11 cellular contexts compared by ENCODE assay signal in genomic region chr17:180380-181212, GRCh38. TPM values are rescaled to one million over a fixed set of nuclear protein-coding genes. Genes with fewer than 3 reads are reported as not detected.
A peak's percentile ranks its signal among the peaks of the same experiment; 100 is the strongest.
DNase-seq lines count a peak whose midpoint lies in the region; ATAC-seq, FAIRE-seq and TF ChIP-seq lines count a peak whose summit lies in the region.
"Had no signal": no experiment of that assay in that cellular context is flagged by ENCODE, and none has a peak within 500 bp of the region (broad histone marks: within the 10 kb centered on the region; RNA-seq: fewer than 3 reads in every experiment).

No MANE protein-coding gene starts in this region.

- H2BK12ac ChIP-seq in H1 (ENCODE audit: low read depth, low read length), result no peak overlapping the region

- no peak overlapping the region for H3K4ac ChIP-seq in H1 (replicated peaks; ENCODE audit: insufficient read length, low read depth, low read length)

- peak overlapping the region; percentile 94; the same call in 1 of the 2 replicates for H4K8ac ChIP-seq in H1 (ENCODE audit: extremely low read depth, insufficient read depth, low read length)

- POLR2A ChIA-PET in H1 (lab: Charles Lee; ENCODE audit: partially characterized antibody), result interaction anchor here (1.7 kb wide), 1 partner anchor 19 kb away, joined by 6 read pairs; no protein-coding TSS in a partner anchor
- POLR2A ChIA-PET in HepG2 (lab: Yijun Ruan, JAX), result no interaction called here

- H2AK5ac ChIP-seq in H1 (ENCODE audit: low read depth, low read length), result no peak overlapping the region

- H3K14ac ChIP-seq in H1 (ENCODE audit: insufficient read length), result no peak overlapping the region

- intact Hi-C loops in HepG2 (cut with micrococcal nuclease; ENCODE audit: unreplicated experiment), result no loop called here

- H4K20me1 ChIP-seq in H1 (replicated peaks in 1 of 2; ENCODE audit: control insufficient read depth in 1 of 2, insufficient read depth in 2 of 2, low read length in 2 of 2), result no peaks in the 10 kb centered on the region
- H4K20me1 ChIP-seq in HepG2 (ENCODE audit: insufficient read depth, low read length), result no peaks in the 10 kb centered on the region

- H2BK5ac ChIP-seq in H1 (ENCODE audit: low read depth, low read length), result no peak overlapping the region

- FAIRE-seq in H1 (lab: Jason Lieb, UNC) (no peak), HepG2 (lab: Jason Lieb, UNC) (no peak)

- WGBS in H1 (ENCODE audit: extremely low coverage in 1 of 2, insufficient coverage in 1 of 2, insufficient read length in 1 of 2, insufficient replicate concordance in 2 of 2, low coverage in 1 of 2, low lambda C conversion rate in 2 of 2, missing lambda C conversion rate in 1 of 2), 2 experiments, result 7% methylated on average over 29 of the region's 109 CpGs; no CpG with 5 or more reads in 1 of the 2 experiments
- WGBS in HepG2 (ENCODE audit: low lambda C conversion rate), result 3% methylated on average over 5 of the region's 109 CpGs

- TF ChIP-seq POLR2A in H1 (IDR thresholded peaks at IDR 0.05; ENCODE audit: control extremely low read depth in 1 of 2, low read depth in 2 of 2, low read length in 2 of 2) (no peak), HepG2 (IDR thresholded peaks at IDR 0.05; ENCODE audit: insufficient read depth in 1 of 2, low read depth in 2 of 2, low read length in 2 of 2) (no peak)

- H3K79me1 ChIP-seq in H1 (ENCODE audit: low read depth, low read length), result no peaks in the 10 kb centered on the region

- H3K27ac ChIP-seq in H1 (ENCODE audit: low read depth, low read length), result no peak overlapping the region
- H3K27ac ChIP-seq in HepG2 (ENCODE audit: extremely low read length, insufficient read depth, low read length), result no peak overlapping the region
- H3K27ac ChIP-seq in subcutaneous abdominal adipose tissue (ENCODE audit: low read depth, low read length), result peak overlapping the region; percentile 11
- H3K27ac ChIP-seq: 22Rv1 had no signal

- peaks cover 9% of the 10 kb centered on the region; the same call in 1 of the 2 replicates for H3K23me2 ChIP-seq in H1 (ENCODE audit: low read depth, low read length)

- H2AFZ ChIP-seq in H1 (ENCODE audit: low read length) (no peak overlapping the region; the same call in 1 of the 2 replicates), HepG2 (ENCODE audit: low read length) (no peak overlapping the region)

- H3K9ac ChIP-seq in H1 (replicated peaks in 1 of 4; ENCODE audit: extremely low read depth in 1 of 4, low read depth in 3 of 4, low read length in 3 of 4), result no peak overlapping the region
- no peak overlapping the region for H3K9ac ChIP-seq in HepG2 (ENCODE audit: insufficient read depth, low read depth, low read length)
- H3K9ac ChIP-seq in subcutaneous abdominal adipose tissue (ENCODE audit: low read length in 5 of 5), result peak overlapping the region in 2 of 5 donors; percentile 53 to 56

- TF ChIP-seq RAD21 in H1 (IDR thresholded peaks at IDR 0.05 in 1 of 2, conservative IDR thresholded peaks at IDR 0.05 in 1 of 2; ENCODE audit: low read depth in 2 of 2, low read length in 2 of 2) (no peak), HepG2 (CRISPR knock-in tag; IDR thresholded peaks at IDR 0.05) (no peak)

- H4K91ac ChIP-seq in H1 (replicated peaks; ENCODE audit: insufficient read length, low read length), result no peak overlapping the region

- BruUV-seq in HepG2 (replicated peaks; lab: Mats Ljungman, UMichigan), result no TSS peak

- no peak overlapping the region for H4K5ac ChIP-seq in H1 (ENCODE audit: insufficient read length, low read depth, low read length)

- H3K9me3 ChIP-seq in H1 (ENCODE audit: insufficient read depth in 2 of 2, low read depth in 1 of 2, low read length in 1 of 2) (no peaks in the 10 kb centered on the region), HepG2 (ENCODE audit: low read length) (no peaks in the 10 kb centered on the region), subcutaneous abdominal adipose tissue (ENCODE audit: control insufficient read depth in 5 of 5, low read length in 5 of 5) (no peaks in the 10 kb centered on the region)

- H2BK120ac ChIP-seq in H1 (replicated peaks; ENCODE audit: low read depth, low read length), result no peak overlapping the region

- H3K4me1 ChIP-seq in H1 (replicated peaks in 1 of 4; ENCODE audit: control insufficient read depth in 3 of 4, insufficient read depth in 4 of 4, low read length in 3 of 4) (peaks cover 0 to 15% (median 10%) of the 10 kb centered on the region in 4 experiments; a peak in 6 of 7 replicates), HepG2 (ENCODE audit: insufficient read depth, low read length) (peaks cover 15% of the 10 kb centered on the region), subcutaneous abdominal adipose tissue (ENCODE audit: control insufficient read depth in 5 of 5, insufficient read depth in 5 of 5, low read length in 5 of 5) (peaks cover 1 to 47% (median 15%) of the 10 kb centered on the region in 5 donors)

- no peak overlapping the region for H3K18ac ChIP-seq in H1 (ENCODE audit: extremely low read depth, low read length)

- TF ChIP-seq CTCF in H1 (IDR thresholded peaks at IDR 0.05; ENCODE audit: control extremely low read depth in 1 of 3, insufficient read depth in 1 of 3, low read depth in 1 of 3, low read length in 3 of 3) (no peak), HepG2 (CRISPR knock-in tag; IDR thresholded peaks at IDR 0.05) (no peak)

- CTCF ChIA-PET in H1 (lab: Charles Lee; ENCODE audit: partially characterized antibody) (interaction anchor here (1.0 to 1.5 kb wide), 3 partner anchors 16 to 79 kb away, joined by 3 to 4 read pairs (median 3); no protein-coding TSS in a partner anchor), HepG2 (lab: Yijun Ruan, JAX; ENCODE audit: low intra/inter-chr PET ratio, low total read pairs) (no interaction called here)

- H2BK20ac ChIP-seq in H1 (ENCODE audit: low read length), result no peak overlapping the region

- ATAC-seq in HepG2, result peak; percentile 19
- no peak for ATAC-seq in HG02610 (IDR thresholded peaks at IDR 0.05; ENCODE audit: unreplicated experiment)

- TF ChIP-seq EP300 in H1 (IDR thresholded peaks at IDR 0.05; ENCODE audit: borderline replicate concordance in 1 of 2, low read depth in 2 of 2, low read length in 2 of 2), result no peak
- TF ChIP-seq EP300 in HepG2 (IDR thresholded peaks at IDR 0.05; ENCODE audit: low read depth in 2 of 2, low read length in 2 of 2), result no peak
- TF ChIP-seq EP300 in HepG2 (CRISPR knock-in tag; IDR thresholded peaks at IDR 0.05; ENCODE audit: borderline replicate concordance), result no peak

- H3K4me3 ChIP-seq in H1 (ENCODE audit: extremely low read depth in 1 of 4, insufficient read depth in 2 of 4, low read depth in 3 of 4, low read length in 4 of 4) (peak overlapping the region; percentile 30 to 73 (median 45)), HepG2 (replicated peaks in 1 of 3; ENCODE audit: insufficient read depth in 1 of 3, low read depth in 2 of 3, low read length in 3 of 3) (peak overlapping the region; percentile 16 to 50 (median 20); a peak in 3 of 6 replicates), subcutaneous abdominal adipose tissue (ENCODE audit: low read depth in 1 of 5, low read length in 5 of 5) (peak overlapping the region in 4 of 5 donors; percentile 42 to 70 (median 61))

- no peak overlapping the region for H2BK15ac ChIP-seq in H1 (ENCODE audit: low read length)

- H3K36me3 ChIP-seq in H1 (ENCODE audit: control insufficient read depth in 2 of 4, insufficient read depth in 4 of 4, low read length in 3 of 4) (no peaks in the 10 kb centered on the region), HepG2 (replicated peaks in 1 of 2; ENCODE audit: control insufficient read depth in 1 of 2, insufficient read depth in 2 of 2, low read length in 2 of 2) (no peaks in the 10 kb centered on the region), subcutaneous abdominal adipose tissue (ENCODE audit: control insufficient read depth in 5 of 5, insufficient read depth in 5 of 5, low read length in 5 of 5) (no peaks in the 10 kb centered on the region)

- peak; percentile 40 for DNase-seq in DMS 273 (lab: John Stamatoyannopoulos, UW; ENCODE audit: unreplicated experiment)
- no peak for DNase-seq in DMS 273 treated with DMSO at 0.1 percent for 48 hours (lab: John Stamatoyannopoulos, UW)
- DNase-seq in H1 (ENCODE audit: low read depth in 1 of 2, low spot score in 2 of 2), result peak in 1 of 2 experiments; percentile 70
- DNase-seq in HepG2 (ENCODE audit: low spot score), result no peak
- DNase-seq in COLO829 (ENCODE audit: low spot score), result no peak
- DNase-seq in amniotic stem cell (lab: John Stamatoyannopoulos, UW), result no peak

- peaks cover 19 to 62% (median 42%) of the 10 kb centered on the region in 4 experiments for H3K27me3 ChIP-seq in H1 (replicated peaks in 1 of 4; ENCODE audit: control insufficient read depth in 3 of 4, extremely low read depth in 1 of 4, insufficient read depth in 3 of 4, low read length in 3 of 4)
- H3K27me3 ChIP-seq in HepG2 (ENCODE audit: control insufficient read depth in 1 of 2, insufficient read depth in 2 of 2, low read length in 2 of 2), result peaks cover 11 to 80% of the 10 kb centered on the region in 2 experiments
- peaks cover 20 to 42% (median 35%) of the 10 kb centered on the region in 5 donors for H3K27me3 ChIP-seq in subcutaneous abdominal adipose tissue (ENCODE audit: control insufficient read depth in 5 of 5, insufficient read depth in 4 of 5, low read length in 5 of 5)

- no peak overlapping the region for H3K56ac ChIP-seq in H1 (replicated peaks; ENCODE audit: insufficient read length, low read depth, low read length)

- no peaks in the 10 kb centered on the region for H3K79me2 ChIP-seq in H1 (ENCODE audit: control insufficient read depth in 1 of 2, insufficient read depth in 2 of 2, low read length in 2 of 2)
- H3K79me2 ChIP-seq in HepG2 (ENCODE audit: insufficient read depth, low read length), result no peaks in the 10 kb centered on the region

- in situ Hi-C loops in HepG2 (cut with HindIII; ENCODE audit: extremely low pct_ligation_motif_present, low pct_unique_long_range_greater_than_20kb), result no loop called here

- H3K4me2 ChIP-seq in H1 (ENCODE audit: insufficient read depth in 1 of 2, low read depth in 2 of 2, low read length in 2 of 2) (peak overlapping the region; percentile 68 to 79), HepG2 (ENCODE audit: low read depth, low read length) (peak overlapping the region; percentile 55)

- no peak overlapping the region for H3K23ac ChIP-seq in H1 (ENCODE audit: insufficient read length)

RNA-seq across cellular contexts. Expression of gene DOC2B, which starts 0.9 kb away (rescaled TPM):
- total RNA-seq in H1 (2021; fragmentation: NEBNext Ultra II Directional; extraction: Animal tissue kit (Norgen Biotek cat#: 25700)), result 3.3 and 4.0 TPM in 2 replicates
- polyA plus RNA-seq in H1 (2011; rRNA removed) (1.3 and 1.8 TPM in 2 replicates), HepG2 (2011; rRNA removed) (0.09 and 0.77 TPM in 2 replicates)
- 2.2 TPM for polyA plus RNA-seq in H1 (2011; cell fraction: cytosol; rRNA removed)
- 2.5 TPM for polyA plus RNA-seq in H1 (2011; cell fraction: nucleus; rRNA removed)
- 1.0 to 1.7 TPM (median 1.5 TPM) in 4 replicates for polyA plus RNA-seq in H1 (2012, experiment 1 of 2)
- polyA plus RNA-seq in H1 (2012, experiment 2 of 2), result 1.3 TPM
- polyA plus RNA-seq in H1 (2013, experiment 1 of 2), result 1.3 TPM
- 1.1 TPM for polyA plus RNA-seq in H1 (2013, experiment 2 of 2)
- polyA minus RNA-seq in H1 (2011; rRNA and poly(A)+ RNA removed), result 1.9 and 3.6 TPM in 2 replicates
- 2.5 TPM for polyA minus RNA-seq in H1 (2011; cell fraction: cytosol; rRNA and poly(A)+ RNA removed)
- polyA minus RNA-seq in H1 (2011; cell fraction: nucleus; rRNA and poly(A)+ RNA removed), result 3.1 TPM
- total RNA-seq in HepG2 (2016; rRNA removed; fragmentation: Illumina TruSeq; extraction: Trizol), result 0.22 TPM in 1 of 2 replicates, not detected in the other
- total RNA-seq in HepG2 (2016; cell fraction: cytosol; rRNA removed; fragmentation: Illumina TruSeq; extraction: Trizol; ENCODE audit: low read depth), result 0.09 and 0.30 TPM in 2 replicates
- 0.04 TPM in 1 of 2 replicates, not detected in the other for total RNA-seq in HepG2 (2016; cell fraction: insoluble cytoplasmic fraction; rRNA removed; fragmentation: Illumina TruSeq; extraction: Trizol)
- total RNA-seq in HepG2 (2016; cell fraction: membrane; rRNA removed; fragmentation: Illumina TruSeq; extraction: Trizol), result 0.06 and 0.38 TPM in 2 replicates
- 0.06 TPM in 1 of 2 replicates, not detected in the other for total RNA-seq in HepG2 (2016; cell fraction: nucleus; rRNA removed; fragmentation: Illumina TruSeq; extraction: Trizol)
- polyA plus RNA-seq in HepG2 (2011; cell fraction: cytosol; rRNA removed), result 0.21 and 0.25 TPM in 2 replicates
- 0.31 and 0.33 TPM in 2 replicates for polyA plus RNA-seq in HepG2 (2011; cell fraction: nucleus; rRNA removed)
- polyA plus RNA-seq in HepG2 (2012), result 0.05 and 0.23 TPM in 2 replicates
- 0.08 and 0.34 TPM in 2 replicates for polyA plus RNA-seq in HepG2 (2016; cell fraction: cytosol; fragmentation: Illumina TruSeq; extraction: Trizol; ENCODE audit: low read depth)
- not detected in 2 replicates for polyA plus RNA-seq in HepG2 (2016; cell fraction: insoluble cytoplasmic fraction; fragmentation: Illumina TruSeq; extraction: Trizol; ENCODE audit: low read depth)
- polyA plus RNA-seq in HepG2 (2016; cell fraction: membrane; fragmentation: Illumina TruSeq; extraction: Trizol; ENCODE audit: low read depth), result 0.33 TPM in 1 of 2 replicates, not detected in the other
- polyA plus RNA-seq in HepG2 (2016; cell fraction: nucleus; fragmentation: Illumina TruSeq; extraction: Trizol; ENCODE audit: insufficient read depth, low read depth), result 0.22 and 0.36 TPM in 2 replicates
- polyA minus RNA-seq in HepG2 (2011; rRNA and poly(A)+ RNA removed; ENCODE audit: low replicate concordance), result 0.08 TPM in 1 of 2 replicates, not detected in the other
- 0.40 TPM in 1 of 2 replicates, not detected in the other for polyA minus RNA-seq in HepG2 (2011; cell fraction: cytosol; rRNA and poly(A)+ RNA removed)
- polyA minus RNA-seq in HepG2 (2011; cell fraction: nucleus; rRNA and poly(A)+ RNA removed), result 0.13 TPM in 1 of 2 replicates, not detected in the other
- total RNA-seq: IMR-90 had no signal
- polyA plus RNA-seq: IMR-90 had no signal

RNA-seq across cellular contexts. Expression of gene SCGB1C2, which starts 43.2 kb away (rescaled TPM):
- not detected in 2 replicates for total RNA-seq in H1 (2021; fragmentation: NEBNext Ultra II Directional; extraction: Animal tissue kit (Norgen Biotek cat#: 25700))
- not detected in 2 replicates for polyA plus RNA-seq in H1 (2011; rRNA removed)
- polyA plus RNA-seq in H1 (2011; cell fraction: cytosol; rRNA removed), result not detected
- polyA plus RNA-seq in H1 (2011; cell fraction: nucleus; rRNA removed), result not detected
- polyA plus RNA-seq in H1 (2012, experiment 1 of 2), result not detected in 4 replicates
- polyA plus RNA-seq in H1 (2012, experiment 2 of 2), result not detected
- polyA plus RNA-seq in H1 (2013, experiment 1 of 2), result not detected
- not detected for polyA plus RNA-seq in H1 (2013, experiment 2 of 2)
- polyA minus RNA-seq in H1 (2011; rRNA and poly(A)+ RNA removed), result not detected in 2 replicates
- not detected for polyA minus RNA-seq in H1 (2011; cell fraction: cytosol; rRNA and poly(A)+ RNA removed)
- polyA minus RNA-seq in H1 (2011; cell fraction: nucleus; rRNA and poly(A)+ RNA removed), result not detected
- total RNA-seq in HepG2 (2016; rRNA removed; fragmentation: Illumina TruSeq; extraction: Trizol), result not detected in 2 replicates
- not detected in 2 replicates for total RNA-seq in HepG2 (2016; cell fraction: cytosol; rRNA removed; fragmentation: Illumina TruSeq; extraction: Trizol; ENCODE audit: low read depth)
- total RNA-seq in HepG2 (2016; cell fraction: insoluble cytoplasmic fraction; rRNA removed; fragmentation: Illumina TruSeq; extraction: Trizol), result not detected in 2 replicates
- total RNA-seq in HepG2 (2016; cell fraction: membrane; rRNA removed; fragmentation: Illumina TruSeq; extraction: Trizol), result not detected in 2 replicates
- not detected in 2 replicates for total RNA-seq in HepG2 (2016; cell fraction: nucleus; rRNA removed; fragmentation: Illumina TruSeq; extraction: Trizol)
- polyA plus RNA-seq in HepG2 (2011; rRNA removed), result not detected in 2 replicates
- polyA plus RNA-seq in HepG2 (2011; cell fraction: cytosol; rRNA removed), result not detected in 2 replicates
- polyA plus RNA-seq in HepG2 (2011; cell fraction: nucleus; rRNA removed), result not detected in 2 replicates
- polyA plus RNA-seq in HepG2 (2012), result not detected in 2 replicates
- not detected in 2 replicates for polyA plus RNA-seq in HepG2 (2016; cell fraction: cytosol; fragmentation: Illumina TruSeq; extraction: Trizol; ENCODE audit: low read depth)
- polyA plus RNA-seq in HepG2 (2016; cell fraction: insoluble cytoplasmic fraction; fragmentation: Illumina TruSeq; extraction: Trizol; ENCODE audit: low read depth), result not detected in 2 replicates
- polyA plus RNA-seq in HepG2 (2016; cell fraction: membrane; fragmentation: Illumina TruSeq; extraction: Trizol; ENCODE audit: low read depth), result not detected in 2 replicates
- not detected in 2 replicates for polyA plus RNA-seq in HepG2 (2016; cell fraction: nucleus; fragmentation: Illumina TruSeq; extraction: Trizol; ENCODE audit: insufficient read depth, low read depth)
- not detected in 2 replicates for polyA minus RNA-seq in HepG2 (2011; rRNA and poly(A)+ RNA removed; ENCODE audit: low replicate concordance)
- not detected in 2 replicates for polyA minus RNA-seq in HepG2 (2011; cell fraction: cytosol; rRNA and poly(A)+ RNA removed)
- polyA minus RNA-seq in HepG2 (2011; cell fraction: nucleus; rRNA and poly(A)+ RNA removed), result not detected in 2 replicates
- total RNA-seq: glomerular endothelial cell, IMR-90 had no signal
- polyA plus RNA-seq: IMR-90 had no signal
